22 cellular contexts compared by ENCODE assay signal in the genomic region with DNA sequence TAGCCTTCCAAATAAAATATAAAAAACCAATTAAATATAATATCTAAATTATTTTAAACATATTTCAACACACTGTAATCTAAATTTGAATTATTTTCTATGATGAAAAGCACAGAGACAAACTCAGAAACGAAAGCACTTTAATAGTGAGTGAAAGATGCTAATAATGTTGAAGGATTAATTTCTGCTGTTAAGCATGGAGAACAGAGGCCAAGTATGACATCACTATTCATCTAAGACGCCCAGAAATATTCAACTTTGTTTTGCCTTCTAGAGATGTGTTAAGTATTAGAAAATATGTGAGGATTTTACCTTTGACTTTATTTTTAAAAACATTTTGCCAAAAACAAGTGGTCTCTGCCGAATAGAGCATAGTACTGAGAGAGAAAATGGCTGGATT.
"Had no signal": no experiment of that assay in that cellular context is flagged by ENCODE, and none has a peak within 500 bp of the region (broad histone marks: within the 10 kb centered on the region; RNA-seq: fewer than 3 reads in every experiment).

No MANE protein-coding gene starts in this region.

- FAIRE-seq: endometrium, TTC549 had no signal

- H3K9me3 ChIP-seq: body of pancreas, left lung, prostate gland, right atrium auricular region, thyroid gland had no signal

- H3K27me3 ChIP-seq: body of pancreas, cardiac muscle cell, left lung, right atrium auricular region, thyroid gland had no signal

- ATAC-seq: activated naive CD8-positive, alpha-beta T cell treated with anti-CD3 and anti-CD28 coated beads, Interleukin-2, amount 50 U/mL, for 24 hours; body of pancreas; foreskin keratinocyte; left lung; naive thymus-derived CD8-positive, alpha-beta T cell; stimulated activated naive CD8-positive, alpha-beta T cell treated with anti-CD3 and anti-CD28 coated beads, Interleukin-15, Interleukin-2, amounts not matched to agents 100 U/mL and 50 U/mL, for 24 hours had no signal

- H3K4me3 ChIP-seq: body of pancreas, cardiac muscle cell, hepatocyte, left lung, neural progenitor cell, prostate gland, right atrium auricular region, thyroid gland had no signal

- H3K36me3 ChIP-seq: cardiac muscle cell, left lung, neural progenitor cell, prostate gland, right atrium auricular region, thyroid gland had no signal

- H3K4me1 ChIP-seq: body of pancreas, foreskin keratinocyte, neural progenitor cell, prostate gland, right atrium auricular region, thyroid gland had no signal

- H3K27ac ChIP-seq: body of pancreas, cardiac muscle cell, foreskin keratinocyte, hepatocyte, neural progenitor cell, prostate gland, thyroid gland had no signal

- DNase-seq: activated CD4-positive, alpha-beta T cell treated with anti-CD3 and anti-CD28 coated beads for 1 hour; activated CD4-positive, alpha-beta T cell treated with anti-CD3 and anti-CD28 coated beads, Interleukin-2, amount 50 U/mL, for 1 hour; activated naive CD4-positive, alpha-beta T cell; activated naive CD8-positive, alpha-beta T cell treated with anti-CD3 and anti-CD28 coated beads, Interleukin-2, amount 50 U/mL, for 24 hours; activated T-cell treated with anti-CD3 and anti-CD28 coated beads, Interleukin-2, amount 50 U/mL, for 1 hour; body of pancreas; effector CD4-positive, alpha-beta T cell; erythroblast; foreskin keratinocyte; immature natural killer cell; left lung; naive thymus-derived CD8-positive, alpha-beta T cell; stimulated activated CD4-positive, alpha-beta T cell treated with anti-CD3 and anti-CD28 coated beads, Interleukin-4, amount 100 ng/mL, for 4 hours; stimulated activated naive CD8-positive, alpha-beta T cell treated with anti-CD3 and anti-CD28 coated beads, Interleukin-15, Interleukin-2, amounts not matched to agents 100 U/mL and 50 U/mL, for 24 hours; thyroid gland had no signal
